In the genomic region with DNA sequence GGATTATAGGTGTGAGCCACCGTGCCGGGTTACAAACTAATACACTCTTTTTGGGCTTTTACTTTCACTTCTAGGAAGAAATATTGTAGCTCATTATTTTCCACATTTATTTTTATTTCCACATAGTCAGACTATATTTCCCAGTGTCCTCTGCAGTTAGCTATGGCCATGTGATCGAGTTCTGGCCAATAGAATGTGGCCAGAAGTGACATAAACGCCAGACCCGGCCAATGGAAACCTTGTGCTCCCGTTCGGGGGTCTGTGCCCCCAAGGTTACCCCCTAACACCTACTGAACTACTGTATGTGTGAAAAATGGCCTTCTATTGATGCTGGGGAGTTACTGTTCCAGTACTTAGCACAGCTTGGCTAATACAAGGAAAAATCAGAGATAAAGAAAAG, we compare ENCODE assay signal across 21 cellular contexts. TPM values are rescaled to one million over a fixed set of nuclear protein-coding genes. Genes with fewer than 3 reads are reported as not detected.
DNase-seq lines count a peak whose midpoint lies in the region; ATAC-seq, FAIRE-seq and TF ChIP-seq lines count a peak whose summit lies in the region.
"Had no signal": no experiment of that assay in that cellular context is flagged by ENCODE, and none has a peak within 500 bp of the region (broad histone marks: within the 10 kb centered on the region; RNA-seq: fewer than 3 reads in every experiment).

No MANE protein-coding gene starts in this region.

- H2BK120ac ChIP-seq in H1 (replicated peaks; ENCODE audit: low read depth, low read length): no peak overlapping the region

- H2AFZ ChIP-seq in mammary epithelial cell (ENCODE audit: low read depth, low read length) (peak overlapping the region; percentile 33), H1 (ENCODE audit: low read length) (no peak overlapping the region)

- CTCF ChIA-PET in mammary epithelial cell (lab: Charles Lee; ENCODE audit: low non-redundant PET): no interaction called here
- CTCF ChIA-PET in H1 (lab: Charles Lee; ENCODE audit: partially characterized antibody): interaction anchor here (0.6 to 1.0 kb wide), 2 partner anchors 44 to 722 kb away, joined by 3 read pairs; no protein-coding TSS in a partner anchor

- H3K18ac ChIP-seq in H1 (ENCODE audit: extremely low read depth, low read length): no peak overlapping the region

- no peak overlapping the region for H3K4ac ChIP-seq in H1 (replicated peaks; ENCODE audit: insufficient read length, low read depth, low read length)

- TF ChIP-seq CTCF in mammary epithelial cell (conservative IDR thresholded peaks at IDR 0.05 in 1 of 2, IDR thresholded peaks at IDR 0.05 in 1 of 2; ENCODE audit: extremely low read depth in 1 of 2, insufficient read depth in 1 of 2, low read depth in 1 of 2, low read length in 2 of 2) (no peak), breast epithelium (IDR thresholded peaks at IDR 0.05) (no peak), H1 (IDR thresholded peaks at IDR 0.05; ENCODE audit: control extremely low read depth in 1 of 3, insufficient read depth in 1 of 3, low read depth in 1 of 3, low read length in 3 of 3) (no peak), GM13976 (IDR thresholded peaks at IDR 0.05; ENCODE audit: borderline replicate concordance, control extremely low read depth, extremely low read depth, insufficient read depth, missing control alignments) (no peak)

- H3K79me2 ChIP-seq in mammary epithelial cell (ENCODE audit: insufficient read depth, low read length) (no peaks in the 10 kb centered on the region), H1 (ENCODE audit: control insufficient read depth in 1 of 2, insufficient read depth in 2 of 2, low read length in 2 of 2) (no peaks in the 10 kb centered on the region)

- no peak for ATAC-seq in HG02981 (IDR thresholded peaks at IDR 0.05; ENCODE audit: unreplicated experiment)
- no peak for ATAC-seq in HG03378 (IDR thresholded peaks at IDR 0.05; ENCODE audit: unreplicated experiment)

- no peak overlapping the region for H3K4me3 ChIP-seq in mammary epithelial cell (replicated peaks in 1 of 3; ENCODE audit: insufficient read depth in 1 of 3, low read depth in 2 of 3, low read length in 3 of 3)
- H3K4me3 ChIP-seq in breast epithelium: no peak overlapping the region
- no peak overlapping the region for H3K4me3 ChIP-seq in H1 (ENCODE audit: extremely low read depth in 1 of 4, insufficient read depth in 2 of 4, low read depth in 3 of 4, low read length in 4 of 4)
- H3K4me3 ChIP-seq: Peyer's patch, SK-N-MC had no signal

- FAIRE-seq in H1 (lab: Jason Lieb, UNC): no peak

- H3K4me2 ChIP-seq in mammary epithelial cell (ENCODE audit: insufficient read depth, low read depth, low read length) (no peak overlapping the region), H1 (ENCODE audit: insufficient read depth in 1 of 2, low read depth in 2 of 2, low read length in 2 of 2) (no peak overlapping the region)

- H2BK20ac ChIP-seq in H1 (ENCODE audit: low read length): no peak overlapping the region

- TF ChIP-seq POLR2A in breast epithelium (IDR thresholded peaks at IDR 0.05) (no peak), H1 (IDR thresholded peaks at IDR 0.05; ENCODE audit: control extremely low read depth in 1 of 2, low read depth in 2 of 2, low read length in 2 of 2) (no peak)

- no peak overlapping the region for H2BK15ac ChIP-seq in H1 (ENCODE audit: low read length)

- H4K5ac ChIP-seq in H1 (ENCODE audit: insufficient read length, low read depth, low read length): no peak overlapping the region

- H4K20me1 ChIP-seq in mammary epithelial cell (ENCODE audit: insufficient read depth, low read length): no peaks in the 10 kb centered on the region
- H4K20me1 ChIP-seq in H1 (replicated peaks in 1 of 2; ENCODE audit: control insufficient read depth in 1 of 2, insufficient read depth in 2 of 2, low read length in 2 of 2): no peaks in the 10 kb centered on the region

- H3K9me3 ChIP-seq in mammary epithelial cell (replicated peaks; ENCODE audit: insufficient read depth, low read length): no peaks in the 10 kb centered on the region
- H3K9me3 ChIP-seq in breast epithelium: no peaks in the 10 kb centered on the region
- no peaks in the 10 kb centered on the region for H3K9me3 ChIP-seq in H1 (ENCODE audit: insufficient read depth in 2 of 2, low read depth in 1 of 2, low read length in 1 of 2)
- H3K9me3 ChIP-seq: Peyer's patch had no signal

- H4K8ac ChIP-seq in H1 (ENCODE audit: extremely low read depth, insufficient read depth, low read length): no peak overlapping the region

- no peak overlapping the region for H3K14ac ChIP-seq in H1 (ENCODE audit: insufficient read length)

- H4K91ac ChIP-seq in H1 (replicated peaks; ENCODE audit: insufficient read length, low read length): no peak overlapping the region

- DNase-seq in mammary epithelial cell (no peak), breast epithelium (ENCODE audit: low spot score in 2 of 2) (no peak), OCI-M1 (lab: John Stamatoyannopoulos, UW) (peak; percentile 54), H1 (ENCODE audit: low read depth in 1 of 2, low spot score in 2 of 2) (no peak), RPMI8226 (no peak), GM13976 (ENCODE audit: low spot score) (no peak)
- DNase-seq: DMS79, H7, KBM-7, NCI-H1048, NCI-H1436, NCI-H2029, NCI-H2171, NCI-H526, Peyer's patch, SHP77 had no signal

- POLR2A ChIA-PET in H1 (lab: Charles Lee; ENCODE audit: partially characterized antibody): interaction anchor here (0.6 kb wide), 1 partner anchor 982 kb away, joined by 3 read pairs; no protein-coding TSS in a partner anchor

- H2BK12ac ChIP-seq in H1 (ENCODE audit: low read depth, low read length): no peak overlapping the region

- H3K27me3 ChIP-seq in mammary epithelial cell (ENCODE audit: insufficient read depth, low read length) (no peaks in the 10 kb centered on the region), breast epithelium (peaks cover 0 to 1% of the 10 kb centered on the region in 2 donors), H1 (replicated peaks in 1 of 4; ENCODE audit: control insufficient read depth in 3 of 4, extremely low read depth in 1 of 4, insufficient read depth in 3 of 4, low read length in 3 of 4) (no peaks in the 10 kb centered on the region)
- H3K27me3 ChIP-seq: Peyer's patch had no signal

- H3K36me3 ChIP-seq in mammary epithelial cell (ENCODE audit: insufficient read depth, low read length) (no peaks in the 10 kb centered on the region), breast epithelium (no peaks in the 10 kb centered on the region), H1 (ENCODE audit: control insufficient read depth in 2 of 4, insufficient read depth in 4 of 4, low read length in 3 of 4) (no peaks in the 10 kb centered on the region)
- H3K36me3 ChIP-seq: Peyer's patch had no signal

- H2BK5ac ChIP-seq in H1 (ENCODE audit: low read depth, low read length): no peak overlapping the region

- 60% methylated on average over 7 of the region's 7 CpGs for WGBS in mammary epithelial cell (ENCODE audit: low coverage, missing lambda C conversion rate)
- 85% methylated on average over 7 of the region's 7 CpGs; no CpG with 5 or more reads in 1 of the 2 experiments for WGBS in H1 (ENCODE audit: extremely low coverage in 1 of 2, insufficient coverage in 1 of 2, insufficient read length in 1 of 2, insufficient replicate concordance in 2 of 2, low coverage in 1 of 2, low lambda C conversion rate in 2 of 2, missing lambda C conversion rate in 1 of 2), 2 experiments

- no peak for TF ChIP-seq EP300 in H1 (IDR thresholded peaks at IDR 0.05; ENCODE audit: borderline replicate concordance in 1 of 2, low read depth in 2 of 2, low read length in 2 of 2)

- no peak overlapping the region for H2AK5ac ChIP-seq in H1 (ENCODE audit: low read depth, low read length)

- dilution Hi-C loops in mammary epithelial cell (cut with HindIII; ENCODE audit: low sequenced_read_pairs): no loop called here

- no peak overlapping the region for H3K9ac ChIP-seq in mammary epithelial cell (ENCODE audit: insufficient read depth, low read length)
- no peak overlapping the region for H3K9ac ChIP-seq in H1 (replicated peaks in 1 of 4; ENCODE audit: extremely low read depth in 1 of 4, low read depth in 3 of 4, low read length in 3 of 4)

- no peaks in the 10 kb centered on the region for H3K23me2 ChIP-seq in H1 (ENCODE audit: low read depth, low read length)

- TF ChIP-seq RAD21 in H1 (IDR thresholded peaks at IDR 0.05 in 1 of 2, conservative IDR thresholded peaks at IDR 0.05 in 1 of 2; ENCODE audit: low read depth in 2 of 2, low read length in 2 of 2): no peak

- H3K27ac ChIP-seq in mammary epithelial cell (ENCODE audit: insufficient read depth, low read depth, low read length) (no peak overlapping the region), breast epithelium (no peak overlapping the region), H1 (ENCODE audit: low read depth, low read length) (no peak overlapping the region)
- H3K27ac ChIP-seq: 22Rv1, Peyer's patch, SK-N-MC had no signal

- intact Hi-C loops in mammary epithelial cell (cut with micrococcal nuclease): no loop called here
- intact Hi-C loops in breast epithelium (cut with DNase I; ENCODE audit: low total_unique reads): no loop called here

- H3K4me1 ChIP-seq in mammary epithelial cell (ENCODE audit: insufficient read depth, low read length) (peaks cover 8% of the 10 kb centered on the region), breast epithelium (no peaks in the 10 kb centered on the region), H1 (replicated peaks in 1 of 4; ENCODE audit: control insufficient read depth in 3 of 4, insufficient read depth in 4 of 4, low read length in 3 of 4) (peaks cover 2 to 8% (median 6%) of the 10 kb centered on the region in 4 experiments; a peak in 6 of 7 replicates)
- H3K4me1 ChIP-seq: Peyer's patch had no signal

- in situ Hi-C loops in mammary epithelial cell (cut with MboI; ENCODE audit: low sequenced_read_pairs in 2 of 2): no loop called here
- in situ Hi-C loops in GM13976 (cut with MboI; ENCODE audit: low sequenced_read_pairs, unreplicated experiment): no loop called here

- H3K79me1 ChIP-seq in H1 (ENCODE audit: low read depth, low read length): no peaks in the 10 kb centered on the region

- no peak overlapping the region for H3K23ac ChIP-seq in H1 (ENCODE audit: insufficient read length)

- no TSS peak for BruUV-seq in mammary epithelial cell (replicated peaks; lab: Mats Ljungman, UMichigan)

- H3K56ac ChIP-seq in H1 (replicated peaks; ENCODE audit: insufficient read length, low read depth, low read length): no peak overlapping the region

RNA-seq across cellular contexts. Expression of a gene that starts 13.2 kb away (rescaled TPM):
- total RNA-seq in mammary epithelial cell (10 to 100 TPM; 35.8 to 36.7 TPM), breast epithelium (10 to 100 TPM; 21.4 to 27.5 (median 23.6) TPM)
- polyA plus RNA-seq in mammary epithelial cell (11.6 TPM), H1 (2011; rRNA removed) (6.9 and 15.2 TPM in 2 replicates)
- polyA minus RNA-seq in mammary epithelial cell: 84.2 TPM
- 28.7 and 29.0 TPM in 2 replicates for total RNA-seq in H1 (2021; fragmentation: NEBNext Ultra II Directional; extraction: Animal tissue kit (Norgen Biotek cat#: 25700))
- 5.9 TPM for polyA plus RNA-seq in H1 (2011; cell fraction: cytosol; rRNA removed)
- 22.2 TPM for polyA plus RNA-seq in H1 (2011; cell fraction: nucleus; rRNA removed)
- polyA plus RNA-seq in H1 (2012, experiment 1 of 2): 11.2 to 16.6 TPM (median 15.1 TPM) in 4 replicates
- polyA plus RNA-seq in H1 (2012, experiment 2 of 2): 10.7 TPM
- polyA plus RNA-seq in H1 (2013, experiment 1 of 2): 9.7 TPM
- polyA plus RNA-seq in H1 (2013, experiment 2 of 2): 9.0 TPM
- polyA minus RNA-seq in H1 (2011; rRNA and poly(A)+ RNA removed): 22.7 and 24.2 TPM in 2 replicates
- 20.0 TPM for polyA minus RNA-seq in H1 (2011; cell fraction: cytosol; rRNA and poly(A)+ RNA removed)
- polyA minus RNA-seq in H1 (2011; cell fraction: nucleus; rRNA and poly(A)+ RNA removed): 53.0 TPM

RNA-seq across cellular contexts. Expression of a gene that starts 55.0 kb away (rescaled TPM):
- total RNA-seq in mammary epithelial cell (under 1 TPM; 0.17 to 0.21 TPM), breast epithelium (under 1 TPM; under 0.01 to 0.32 (median 0.29) TPM)
- polyA plus RNA-seq in mammary epithelial cell (0.14 TPM), H1 (2011; rRNA removed) (17.9 and 35.0 TPM in 2 replicates)
- not detected for polyA minus RNA-seq in mammary epithelial cell
- 12.0 and 14.8 TPM in 2 replicates for total RNA-seq in H1 (2021; fragmentation: NEBNext Ultra II Directional; extraction: Animal tissue kit (Norgen Biotek cat#: 25700))
- 23.1 TPM for polyA plus RNA-seq in H1 (2011; cell fraction: cytosol; rRNA removed)
- polyA plus RNA-seq in H1 (2011; cell fraction: nucleus; rRNA removed): 54.8 TPM
- 10.6 to 21.0 TPM (median 15.1 TPM) in 4 replicates for polyA plus RNA-seq in H1 (2012, experiment 1 of 2)
- polyA plus RNA-seq in H1 (2012, experiment 2 of 2): 7.3 TPM
- 3.9 TPM for polyA plus RNA-seq in H1 (2013, experiment 1 of 2)
- polyA plus RNA-seq in H1 (2013, experiment 2 of 2): 3.1 TPM
- 12.1 and 20.6 TPM in 2 replicates for polyA minus RNA-seq in H1 (2011; rRNA and poly(A)+ RNA removed)
- polyA minus RNA-seq in H1 (2011; cell fraction: cytosol; rRNA and poly(A)+ RNA removed): 21.1 TPM
- polyA minus RNA-seq in H1 (2011; cell fraction: nucleus; rRNA and poly(A)+ RNA removed): 22.5 TPM
- polyA plus RNA-seq: CD14-positive monocyte had no signal
